In the genomic region with DNA sequence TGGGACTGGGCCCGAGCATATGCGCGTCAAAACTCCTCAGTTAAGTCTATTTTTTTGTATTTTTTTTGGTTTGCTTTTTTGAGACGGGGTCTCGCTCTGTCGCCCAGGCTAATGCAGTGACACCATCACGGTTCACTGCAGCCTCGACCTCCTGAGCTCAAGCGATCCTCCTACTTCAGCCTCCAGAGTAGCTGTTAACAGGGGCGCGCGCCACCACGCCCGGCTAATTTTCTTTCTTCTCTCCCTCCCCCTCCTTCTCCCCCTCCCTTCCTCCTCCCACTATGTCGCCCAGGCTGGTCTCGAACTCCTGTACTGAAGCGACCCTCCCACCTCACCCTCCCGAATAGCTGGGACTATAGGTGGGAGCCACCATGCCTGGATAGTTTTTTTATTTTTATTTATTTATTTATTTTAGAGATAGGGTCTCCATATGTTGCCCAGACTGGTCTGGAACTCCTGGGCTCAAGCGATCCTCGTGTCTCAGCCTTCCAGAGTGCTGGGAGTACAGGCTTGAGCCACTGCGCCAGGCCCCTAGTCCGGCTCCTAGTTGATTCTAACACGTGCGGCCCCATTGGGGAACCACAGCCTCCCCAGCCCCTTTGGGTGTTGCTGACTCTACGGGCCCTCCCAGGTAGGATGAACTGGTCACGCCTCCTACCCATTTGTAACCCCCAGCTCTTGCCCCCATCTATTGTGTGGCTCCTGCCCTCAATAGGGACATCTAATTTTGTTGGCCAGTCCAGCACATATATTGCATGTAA, we compare ENCODE assay signal across 1 cellular context.
TF ChIP-seq lines count a peak whose summit lies in the region.

No MANE protein-coding gene starts in this region.

TF ChIP-seq in IMR-90, 13 proteins besides CTCF, POLR2A, EP300 and RAD21 (continued from another document):
- TF ChIP-seq, protein P1, sequence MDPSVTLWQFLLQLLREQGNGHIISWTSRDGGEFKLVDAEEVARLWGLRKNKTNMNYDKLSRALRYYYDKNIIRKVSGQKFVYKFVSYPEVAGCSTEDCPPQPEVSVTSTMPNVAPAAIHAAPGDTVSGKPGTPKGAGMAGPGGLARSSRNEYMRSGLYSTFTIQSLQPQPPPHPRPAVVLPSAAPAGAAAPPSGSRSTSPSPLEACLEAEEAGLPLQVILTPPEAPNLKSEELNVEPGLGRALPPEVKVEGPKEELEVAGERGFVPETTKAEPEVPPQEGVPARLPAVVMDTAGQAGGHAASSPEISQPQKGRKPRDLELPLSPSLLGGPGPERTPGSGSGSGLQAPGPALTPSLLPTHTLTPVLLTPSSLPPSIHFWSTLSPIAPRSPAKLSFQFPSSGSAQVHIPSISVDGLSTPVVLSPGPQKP (IDR thresholded peaks at IDR 0.05; ENCODE audit: borderline replicate concordance, low read depth, low read length) = no peak
- TF ChIP-seq FOS (IDR thresholded peaks at IDR 0.05; ENCODE audit: low read depth, low read length) (no peak), MAFK (IDR thresholded peaks at IDR 0.05; ENCODE audit: low read depth, low read length) (no peak), NFE2L2 (IDR thresholded peaks at IDR 0.05; ENCODE audit: low read depth, low read length) (no peak), MXI1 (IDR thresholded peaks at IDR 0.05; ENCODE audit: borderline replicate concordance, low read depth, low read length) (no peak)
TF ChIP-seq in IMR-90: peak in this region for 0.
